ENCODE assay signal across 19 cellular contexts in the genomic region with DNA sequence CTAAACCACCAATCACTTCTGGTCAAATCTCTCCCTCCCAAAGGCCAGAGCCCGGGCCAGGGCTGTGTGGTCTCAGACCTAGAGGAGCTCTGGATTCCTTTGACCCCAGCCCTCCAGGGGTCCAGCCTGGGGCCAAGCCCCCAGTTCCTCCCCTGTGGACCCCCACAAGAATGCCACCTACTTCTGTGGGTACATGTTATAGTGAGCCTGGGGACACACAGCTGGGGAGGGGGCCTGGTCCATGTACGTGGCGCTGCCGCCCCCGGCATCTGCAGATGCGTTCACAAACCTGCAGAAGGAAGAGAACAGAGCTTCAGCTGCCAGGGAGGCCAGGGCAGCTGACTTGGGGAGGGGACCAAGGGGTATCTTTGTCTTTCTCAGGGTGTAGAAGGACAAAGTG. TPM values are rescaled to one million over a fixed set of nuclear protein-coding genes. Genes with fewer than 3 reads are reported as not detected.
DNase-seq lines count a peak whose midpoint lies in the region; ATAC-seq and TF ChIP-seq lines count a peak whose summit lies in the region.
"Had no signal": no experiment of that assay in that cellular context is flagged by ENCODE, and none has a peak within 500 bp of the region (broad histone marks: within the 10 kb centered on the region; RNA-seq: fewer than 3 reads in every experiment).

No MANE protein-coding gene starts in this region.

- no peaks in the 10 kb centered on the region for H3K9me3 Mint-ChIP-seq in activated T-cell treated with anti-CD3 and anti-CD28 coated beads, Interleukin-2, amount 50 U/mL, for 72 hours
- H3K9me3 Mint-ChIP-seq in CD14-positive monocyte, result no peaks in the 10 kb centered on the region
- no peaks in the 10 kb centered on the region for H3K9me3 Mint-ChIP-seq in dendritic cell treated with granulocyte-macrophage colony-stimulating factor and Interleukin-4, amounts not matched to agents 40 ng/mL and 50 ng/mL, for 4 days

- no peak overlapping the region for H4K8ac ChIP-seq in trophoblast cell (ENCODE audit: low read depth, low read length)

- no peak overlapping the region for H3K4ac ChIP-seq in trophoblast cell (ENCODE audit: low read depth, low read length)

- TF ChIP-seq EP300 in upper lobe of left lung (IDR thresholded peaks at IDR 0.05), result no peak

- no peak overlapping the region for H3K9ac ChIP-seq in trophoblast cell (ENCODE audit: low read length)

- H3K27me3 Mint-ChIP-seq in activated T-cell treated with anti-CD3 and anti-CD28 coated beads, Interleukin-2, amount 50 U/mL, for 72 hours (ENCODE audit: low read depth), result no peaks in the 10 kb centered on the region
- peaks cover 0 to 4% (median 0%) of the 10 kb centered on the region in 3 donors for H3K27me3 Mint-ChIP-seq in CD14-positive monocyte (ENCODE audit: low read depth in 3 of 3)
- H3K27me3 Mint-ChIP-seq in dendritic cell treated with granulocyte-macrophage colony-stimulating factor and Interleukin-4, amounts not matched to agents 40 ng/mL and 50 ng/mL, for 4 days, result no peaks in the 10 kb centered on the region

- no peak overlapping the region for H4K91ac ChIP-seq in trophoblast cell (ENCODE audit: low read depth, low read length)

- H2AFZ ChIP-seq in trophoblast cell (ENCODE audit: insufficient read depth, low read length, poor library complexity), result no peak overlapping the region

- ATAC-seq in activated T-cell treated with anti-CD3 and anti-CD28 coated beads, Interleukin-2, amount 50 U/mL, for 72 hours (replicated peaks in 1 of 2), result no peak
- no peak for ATAC-seq in GM19463 (IDR thresholded peaks at IDR 0.05; ENCODE audit: unreplicated experiment)
- ATAC-seq in upper lobe of left lung (ENCODE audit: low FRiP score in 2 of 2), result no peak

- intact Hi-C loops in CD14-positive monocyte (cut with micrococcal nuclease), result no loop called here
- intact Hi-C loops in dendritic cell treated with granulocyte-macrophage colony-stimulating factor and Interleukin-4, amounts not matched to agents 40 ng/mL and 50 ng/mL, for 4 days (cut with micrococcal nuclease), result no loop called here

- no peak overlapping the region for H3K18ac ChIP-seq in trophoblast cell (ENCODE audit: low read length)

- no peaks in the 10 kb centered on the region for H3K27me3 ChIP-seq in trophoblast cell (ENCODE audit: insufficient read depth, low read length)
- no peaks in the 10 kb centered on the region for H3K27me3 ChIP-seq in upper lobe of left lung

- H3K4me3 ChIP-seq in trophoblast cell (ENCODE audit: low read depth, low read length) (peak overlapping the region; percentile 20), upper lobe of left lung (no peak overlapping the region)
- H3K4me3 ChIP-seq: A549 had no signal

- H2BK5ac ChIP-seq in trophoblast cell (ENCODE audit: low read depth, low read length, poor library complexity), result no peak overlapping the region

- no peak overlapping the region for H3K23ac ChIP-seq in trophoblast cell (ENCODE audit: low read length)

- H3K27ac ChIP-seq in trophoblast cell (ENCODE audit: low read depth, low read length) (no peak overlapping the region), caudate nucleus (ENCODE audit: low read depth, low read length) (no peak overlapping the region), upper lobe of left lung (no peak overlapping the region)
- H3K27ac ChIP-seq: A549 had no signal

- H3K4me1 ChIP-seq in trophoblast cell (ENCODE audit: control insufficient read depth in 1 of 2, insufficient read depth in 2 of 2, low read length in 2 of 2) (no peaks in the 10 kb centered on the region), upper lobe of left lung (no peaks in the 10 kb centered on the region)

- no peak overlapping the region for H2BK12ac ChIP-seq in trophoblast cell (ENCODE audit: low read length)

- H3K4me1 Mint-ChIP-seq in activated T-cell treated with anti-CD3 and anti-CD28 coated beads, Interleukin-2, amount 50 U/mL, for 72 hours (ENCODE audit: low read depth), result peaks cover 4% of the 10 kb centered on the region
- H3K4me1 Mint-ChIP-seq in CD14-positive monocyte, result peaks cover 28% of the 10 kb centered on the region
- H3K4me1 Mint-ChIP-seq in dendritic cell treated with granulocyte-macrophage colony-stimulating factor and Interleukin-4, amounts not matched to agents 40 ng/mL and 50 ng/mL, for 4 days (ENCODE audit: low read depth), result peaks cover 25% of the 10 kb centered on the region

- no peak for TF ChIP-seq POLR2A in upper lobe of left lung (IDR thresholded peaks at IDR 0.05)

- H3K79me2 ChIP-seq in trophoblast cell (ENCODE audit: control insufficient read depth, insufficient read depth, low read length, poor library complexity), result no peaks in the 10 kb centered on the region

- no peak overlapping the region for H3K4me2 ChIP-seq in trophoblast cell (ENCODE audit: low read length)

- no peaks in the 10 kb centered on the region for H3K79me1 ChIP-seq in trophoblast cell (ENCODE audit: low read length)

- H4K12ac ChIP-seq in trophoblast cell (ENCODE audit: low read depth, low read length), result no peak overlapping the region

- peaks cover 5 to 26% of the 10 kb centered on the region in 2 donors for H3K36me3 Mint-ChIP-seq in activated T-cell treated with anti-CD3 and anti-CD28 coated beads, Interleukin-2, amount 50 U/mL, for 72 hours (ENCODE audit: insufficient read depth in 2 of 2)
- peaks cover 54 to 72% of the 10 kb centered on the region in 2 donors for H3K36me3 Mint-ChIP-seq in CD14-positive monocyte
- peaks cover 78% of the 10 kb centered on the region for H3K36me3 Mint-ChIP-seq in dendritic cell treated with granulocyte-macrophage colony-stimulating factor and Interleukin-4, amounts not matched to agents 40 ng/mL and 50 ng/mL, for 4 days (ENCODE audit: low read depth)

- no peak overlapping the region for H2AK5ac ChIP-seq in trophoblast cell (ENCODE audit: low read length)

- no peak for DNase-seq in activated T-cell treated with anti-CD3 and anti-CD28 coated beads, Interleukin-2, amount 50 U/mL, for 72 hours
- DNase-seq in activated T-cell treated with anti-CD3 and anti-CD28 coated beads, Interleukin-2, amount 50 U/mL, for 48 hours, result no peak
- DNase-seq in CD14-positive monocyte (ENCODE audit: low spot score), result no peak
- no peak for DNase-seq in trophoblast cell
- no peak for DNase-seq in caudate nucleus (lab: John Stamatoyannopoulos, UW)
- no peak for DNase-seq in upper lobe of left lung
- DNase-seq: Calu3, DMS53, KG1, NCI-H1417 treated with DMSO at 0.1 percent for 48 hours, NCI-H1930, NCI-H2171, NCI-H446, NCI-H69 had no signal

- peaks cover 21 to 30% of the 10 kb centered on the region in 2 experiments for H3K36me3 ChIP-seq in trophoblast cell (ENCODE audit: control insufficient read depth in 1 of 2, insufficient read depth in 2 of 2, low read length in 2 of 2)
- peaks cover 4 to 79% (median 42%) of the 10 kb centered on the region in 4 donors for H3K36me3 ChIP-seq in upper lobe of left lung

- TF ChIP-seq CTCF in CD14-positive monocyte (IDR thresholded peaks at IDR 0.05), result no peak
- no peak for TF ChIP-seq CTCF in upper lobe of left lung (IDR thresholded peaks at IDR 0.05)

- no peak overlapping the region for H3K4me3 Mint-ChIP-seq in activated T-cell treated with anti-CD3 and anti-CD28 coated beads, Interleukin-2, amount 50 U/mL, for 72 hours
- no peak overlapping the region for H3K4me3 Mint-ChIP-seq in CD14-positive monocyte
- H3K4me3 Mint-ChIP-seq in dendritic cell treated with granulocyte-macrophage colony-stimulating factor and Interleukin-4, amounts not matched to agents 40 ng/mL and 50 ng/mL, for 4 days, result no peak overlapping the region

- H3K14ac ChIP-seq in trophoblast cell (ENCODE audit: low read length), result no peak overlapping the region

- H3K9me3 ChIP-seq in trophoblast cell (ENCODE audit: insufficient read depth, low read depth, low read length) (no peaks in the 10 kb centered on the region), upper lobe of left lung (no peaks in the 10 kb centered on the region)
- H3K9me3 ChIP-seq: A549 had no signal

- peak overlapping the region; percentile 63 for H3K27ac Mint-ChIP-seq in activated T-cell treated with anti-CD3 and anti-CD28 coated beads, Interleukin-2, amount 50 U/mL, for 72 hours
- H3K27ac Mint-ChIP-seq in CD14-positive monocyte, result peak overlapping the region in 4 of 7 donors; percentile 31 to 75 (median 60)
- peak overlapping the region; percentile 27 for H3K27ac Mint-ChIP-seq in dendritic cell treated with granulocyte-macrophage colony-stimulating factor and Interleukin-4, amounts not matched to agents 40 ng/mL and 50 ng/mL, for 4 days

- H2BK120ac ChIP-seq in trophoblast cell (ENCODE audit: insufficient read depth, low read length, poor library complexity), result no peak overlapping the region

- no CpG with 5 or more reads among the region's 6 CpGs for WGBS in trophoblast cell (ENCODE audit: extremely low coverage, insufficient coverage, insufficient read length)
- WGBS in upper lobe of left lung, 2 donors, result 86 to 95% methylated on average over 1 to 6 of the region's 6 CpGs

RNA-seq across cellular contexts. Expression of a gene that starts 7.9 kb away (rescaled TPM):
- 10 to 100 TPM; 17.3 to 18.8 TPM for total RNA-seq in activated T-cell treated with anti-CD3 and anti-CD28 coated beads, Interleukin-2, amount 50 U/mL, for 72 hours
- polyA plus RNA-seq in CD14-positive monocyte, result 10 to 100 TPM; 20.0 to 20.6 TPM
- 0.94 and 1.1 TPM in 2 replicates for polyA plus RNA-seq in trophoblast cell (2013)
- 10 to 100 TPM; 24.3 to 40.9 (median 33.0) TPM for total RNA-seq in upper lobe of left lung

RNA-seq across cellular contexts. Expression of a gene that starts 16.9 kb away (rescaled TPM):
- total RNA-seq in activated T-cell treated with anti-CD3 and anti-CD28 coated beads, Interleukin-2, amount 50 U/mL, for 72 hours, result not detected
- polyA plus RNA-seq in CD14-positive monocyte, result not detected
- polyA plus RNA-seq in trophoblast cell (2013), result 0.12 and 0.22 TPM in 2 replicates
- not detected for total RNA-seq in upper lobe of left lung
- total RNA-seq: Calu3, H1, OCI-LY7 had no signal
- polyA plus RNA-seq: H1 had no signal

RNA-seq across cellular contexts. Expression of a gene that starts 21.2 kb away (rescaled TPM):
- under 1 TPM; 0.26 to 0.39 TPM for total RNA-seq in activated T-cell treated with anti-CD3 and anti-CD28 coated beads, Interleukin-2, amount 50 U/mL, for 72 hours
- polyA plus RNA-seq in CD14-positive monocyte, result not detected
- 0.01 TPM in 2 replicates for polyA plus RNA-seq in trophoblast cell (2013)
- under 1 TPM in 2 of 6 donors, not detected in 4; under 0.01 to 0.27 TPM for total RNA-seq in upper lobe of left lung
- total RNA-seq: Calu3, OCI-LY7 had no signal

RNA-seq across cellular contexts. Expression of a gene that starts 47.4 kb away (rescaled TPM):
- 10 to 100 TPM; 35.1 to 44.1 TPM for total RNA-seq in activated T-cell treated with anti-CD3 and anti-CD28 coated beads, Interleukin-2, amount 50 U/mL, for 72 hours
- polyA plus RNA-seq in CD14-positive monocyte, result 100 to 1,000 TPM; 165 to 171 TPM
- polyA plus RNA-seq in trophoblast cell (2013), result 171 and 172 TPM in 2 replicates
- 100 to 1,000 TPM in 3 of 6 donors, 10 to 100 TPM in 3; 57.6 to 183 (median 133) TPM for total RNA-seq in upper lobe of left lung
